ENCODE assay signal across 10 cellular contexts in genomic region chr17:1110524-1110843, GRCh38.
DNase-seq lines count a peak whose midpoint lies in the region; ATAC-seq and TF ChIP-seq lines count a peak whose summit lies in the region.
"Had no signal": no experiment of that assay in that cellular context is flagged by ENCODE, and none has a peak within 500 bp of the region (broad histone marks: within the 10 kb centered on the region; RNA-seq: fewer than 3 reads in every experiment).

No MANE protein-coding gene starts in this region.

- H3K79me1 ChIP-seq in trophoblast cell (ENCODE audit: low read length) = peaks cover 21% of the 10 kb centered on the region

- peak overlapping the region; percentile 100 for H3K27ac ChIP-seq in PC-3 (ENCODE audit: low read length)
- peak overlapping the region; percentile 38 for H3K27ac ChIP-seq in trophoblast cell (ENCODE audit: low read depth, low read length)

- H3K4ac ChIP-seq in trophoblast cell (ENCODE audit: low read depth, low read length) = no peak overlapping the region

- no peak overlapping the region for H4K12ac ChIP-seq in trophoblast cell (ENCODE audit: low read depth, low read length)

- H3K9me3 Mint-ChIP-seq in Calu3 (ENCODE audit: low read depth, unreplicated experiment) = no peaks in the 10 kb centered on the region
- no peaks in the 10 kb centered on the region for H3K9me3 Mint-ChIP-seq in endothelial cell (ENCODE audit: unreplicated experiment)

- H3K36me3 ChIP-seq in PC-3 (ENCODE audit: low read depth, low read length) = no peaks in the 10 kb centered on the region
- peaks cover 4 to 6% of the 10 kb centered on the region in 2 experiments for H3K36me3 ChIP-seq in trophoblast cell (ENCODE audit: control insufficient read depth in 1 of 2, insufficient read depth in 2 of 2, low read length in 2 of 2)

- no peak overlapping the region for H3K14ac ChIP-seq in trophoblast cell (ENCODE audit: low read length)

- H3K27ac Mint-ChIP-seq in Calu3 (ENCODE audit: unreplicated experiment) (peak overlapping the region; percentile 98), endothelial cell (ENCODE audit: unreplicated experiment) (no peak overlapping the region)

- H2BK12ac ChIP-seq in trophoblast cell (ENCODE audit: low read length) = peak overlapping the region; percentile 37

- no peak overlapping the region for H3K4me3 ChIP-seq in PC-3 (ENCODE audit: low read length)
- H3K4me3 ChIP-seq in trophoblast cell (ENCODE audit: low read depth, low read length) = no peak overlapping the region

- H3K4me1 ChIP-seq in PC-3 (ENCODE audit: insufficient read depth, low read length) (peaks cover 48% of the 10 kb centered on the region), trophoblast cell (ENCODE audit: control insufficient read depth in 1 of 2, insufficient read depth in 2 of 2, low read length in 2 of 2) (peaks cover 37 to 41% of the 10 kb centered on the region in 2 experiments)

- no peak overlapping the region for H2AFZ ChIP-seq in PC-3 (ENCODE audit: low read length)
- no peak overlapping the region for H2AFZ ChIP-seq in trophoblast cell (ENCODE audit: insufficient read depth, low read length, poor library complexity)

- BruUV-seq in Calu3 (replicated peaks; lab: Mats Ljungman, UMichigan) (no TSS peak), PC-3 (replicated peaks; lab: Mats Ljungman, UMichigan) (no TSS peak)

- peak overlapping the region; percentile 86 for H3K4me3 Mint-ChIP-seq in Calu3 (ENCODE audit: low read depth, unreplicated experiment)
- H3K4me3 Mint-ChIP-seq in endothelial cell (ENCODE audit: unreplicated experiment) = peak overlapping the region; percentile 62

- CTCF ChIA-PET in Calu3 (lab: Charles Lee) (interaction anchor here (1.6 to 2.3 kb wide), 3 partner anchors 12 to 52 kb away, joined by 6 to 10 read pairs (median 8); no protein-coding TSS in a partner anchor), PC-3 (lab: Charles Lee) (interaction anchor here (1.0 to 1.9 kb wide), 3 partner anchors 12 to 52 kb away, joined by 3 to 9 read pairs (median 5); no protein-coding TSS in a partner anchor)

- no peak overlapping the region for H2BK5ac ChIP-seq in trophoblast cell (ENCODE audit: low read depth, low read length, poor library complexity)

- peak overlapping the region; percentile 99 for H4K91ac ChIP-seq in trophoblast cell (ENCODE audit: low read depth, low read length)

- H3K27me3 Mint-ChIP-seq in Calu3 (ENCODE audit: unreplicated experiment) (no peaks in the 10 kb centered on the region), endothelial cell (ENCODE audit: unreplicated experiment) (peaks cover 14% of the 10 kb centered on the region)

- no CpG with 5 or more reads among the region's 4 CpGs for WGBS in trophoblast cell (ENCODE audit: extremely low coverage, insufficient coverage, insufficient read length)

- no peaks in the 10 kb centered on the region for H3K9me2 ChIP-seq in PC-3 (replicated peaks; ENCODE audit: low read length)

- H4K20me1 ChIP-seq in PC-3 (ENCODE audit: low read length) = no peaks in the 10 kb centered on the region

- ATAC-seq in PC-3 = no peak
- ATAC-seq in HG02642 (IDR thresholded peaks at IDR 0.05; ENCODE audit: poor library complexity, unreplicated experiment) = no peak

- POLR2A ChIA-PET in PC-3 (lab: Charles Lee; ENCODE audit: unreplicated experiment) = interaction anchor here (0.6 kb wide), 1 partner anchor 12 kb away, joined by 3 read pairs; no protein-coding TSS in a partner anchor

- no peaks in the 10 kb centered on the region for H3F3A ChIP-seq in PC-3 (ENCODE audit: low read length, unreplicated experiment)

- H3K4me1 Mint-ChIP-seq in Calu3 (ENCODE audit: low read depth, unreplicated experiment) (peaks cover 40% of the 10 kb centered on the region), endothelial cell (ENCODE audit: unreplicated experiment) (peaks cover 23% of the 10 kb centered on the region)

- TF ChIP-seq CTCF in Calu3 (IDR thresholded peaks at IDR 0.05; ENCODE audit: unreplicated experiment) (no peak), PC-3 (conservative IDR thresholded peaks at IDR 0.05; ENCODE audit: low read depth, low read length) (no peak), endothelial cell (IDR thresholded peaks at IDR 0.05; ENCODE audit: unreplicated experiment) (no peak)

- no peak overlapping the region for H4K8ac ChIP-seq in trophoblast cell (ENCODE audit: low read depth, low read length)

- intact Hi-C loops in Calu3 (cut with micrococcal nuclease; ENCODE audit: unreplicated experiment) = no loop called here
- intact Hi-C loops in PC-3 (cut with micrococcal nuclease) = no loop called here

- no peak overlapping the region for H2AK5ac ChIP-seq in trophoblast cell (ENCODE audit: low read length)

- H3K18ac ChIP-seq in trophoblast cell (ENCODE audit: low read length) = no peak overlapping the region

- H3K79me2 ChIP-seq in PC-3 (ENCODE audit: low read length) = peaks cover 30% of the 10 kb centered on the region
- H3K79me2 ChIP-seq in trophoblast cell (ENCODE audit: control insufficient read depth, insufficient read depth, low read length, poor library complexity) = peaks cover 11% of the 10 kb centered on the region

- DNase-seq in Calu3 (no peak), PC-3 (no peak), endothelial cell (ENCODE audit: low spot score) (no peak), trophoblast cell (no peak), NCI-H446 (lab: John Stamatoyannopoulos, UW) (no peak), occipital lobe (lab: John Stamatoyannopoulos, UW) (no peak), DMS79 (lab: John Stamatoyannopoulos, UW) (no peak)
- DNase-seq: activated CD4-positive, alpha-beta T cell treated with anti-CD3 and anti-CD28 coated beads, Interleukin-2, amount 50 U/mL, for 48 hours; NCI-H1105 treated with DMSO at 0.1 percent for 48 hours had no signal

- no peaks in the 10 kb centered on the region for H3K9me3 ChIP-seq in PC-3 (ENCODE audit: low read length)
- peaks cover 2% of the 10 kb centered on the region for H3K9me3 ChIP-seq in trophoblast cell (ENCODE audit: insufficient read depth, low read depth, low read length)

- H3K27me3 ChIP-seq in PC-3 (ENCODE audit: low read length) = no peaks in the 10 kb centered on the region
- no peaks in the 10 kb centered on the region for H3K27me3 ChIP-seq in trophoblast cell (ENCODE audit: insufficient read depth, low read length)

- H2BK120ac ChIP-seq in trophoblast cell (ENCODE audit: insufficient read depth, low read length, poor library complexity) = peak overlapping the region; percentile 79

- H3K23ac ChIP-seq in trophoblast cell (ENCODE audit: low read length) = no peak overlapping the region

- peak overlapping the region; percentile 99 for H3K4me2 ChIP-seq in PC-3 (ENCODE audit: low read length)
- no peak overlapping the region for H3K4me2 ChIP-seq in trophoblast cell (ENCODE audit: low read length)

- H3K9ac ChIP-seq in PC-3 (ENCODE audit: low read length) = peak overlapping the region; percentile 91
- H3K9ac ChIP-seq in trophoblast cell (ENCODE audit: low read length) = no peak overlapping the region

- H3K36me3 Mint-ChIP-seq in Calu3 (ENCODE audit: insufficient read depth, unreplicated experiment) (peaks cover 63% of the 10 kb centered on the region), endothelial cell (ENCODE audit: low read depth, unreplicated experiment) (no peaks in the 10 kb centered on the region)
